Comparison of ENCODE assay signal across 2 cellular contexts in genomic region chr5:82389347-82389746, GRCh38.
TF ChIP-seq lines count a peak whose summit lies in the region.

No MANE protein-coding gene starts in this region.

TF ChIP-seq in IMR-90, 13 proteins besides CTCF, POLR2A, EP300 and RAD21:
- TF ChIP-seq MAZ (IDR thresholded peaks at IDR 0.05; ENCODE audit: borderline replicate concordance, low read depth, low read length) (no peak), USF2 (IDR thresholded peaks at IDR 0.05; ENCODE audit: low read depth, low read length) (no peak), CEBPB (IDR thresholded peaks at IDR 0.05; ENCODE audit: low read depth, low read length) (no peak), MAFK (IDR thresholded peaks at IDR 0.05; ENCODE audit: low read depth, low read length) (no peak), RCOR1 (IDR thresholded peaks at IDR 0.05; ENCODE audit: insufficient replicate concordance, low read length) (no peak), SMC3 (IDR thresholded peaks at IDR 0.05; ENCODE audit: low read depth, low read length) (no peak), BHLHE40 (IDR thresholded peaks at IDR 0.05; ENCODE audit: low read depth, low read length) (no peak), NFE2L2 (IDR thresholded peaks at IDR 0.05; ENCODE audit: low read depth, low read length) (no peak)

TF ChIP-seq in K562, 482 proteins besides CTCF, POLR2A, EP300 and RAD21:
- TF ChIP-seq DIDO1 (tag; IDR thresholded peaks at IDR 0.05; ENCODE audit: low read depth) (peak; percentile 26; the same call in 1 of the 2 replicates), STAT5A (IDR thresholded peaks at IDR 0.05; ENCODE audit: borderline replicate concordance, low read length) (0 out of 2 replicates have a peak, but pooled peaks have one; percentile 3), ATF6 (CRISPR knock-in tag; IDR thresholded peaks at IDR 0.05) (peak; percentile 13; the same call in 1 of the 2 replicates), TRIM24 (IDR thresholded peaks at IDR 0.05) (no peak), NFATC3 (IDR thresholded peaks at IDR 0.05) (no peak), MEF2D (tag; conservative IDR thresholded peaks at IDR 0.05; ENCODE audit: low read depth) (0 out of 2 replicates have a peak, but pooled peaks have one; percentile 9)
